ENCODE assay signal across 17 cellular contexts in genomic region chr10:79186742-79187544, GRCh38.
DNase-seq lines count a peak whose midpoint lies in the region; ATAC-seq and TF ChIP-seq lines count a peak whose summit lies in the region.
"Had no signal": no experiment of that assay in that cellular context is flagged by ENCODE, and none has a peak within 500 bp of the region (broad histone marks: within the 10 kb centered on the region; RNA-seq: fewer than 3 reads in every experiment).

No MANE protein-coding gene starts in this region.

- H3K4me1 Mint-ChIP-seq in activated T-cell treated with anti-CD3 and anti-CD28 coated beads, Interleukin-2, amount 50 U/mL, for 24 hours (ENCODE audit: low read depth): no peaks in the 10 kb centered on the region
- H3K4me1 Mint-ChIP-seq: activated CD4-positive, alpha-beta T cell treated with anti-CD3 and anti-CD28 coated beads, Interleukin-2, amount 10 ng/mL, durations not matched to agents 7 days and 5 days; naive B cell had no signal

- no peak overlapping the region for H3K4me2 ChIP-seq in mesenchymal stem cell (ENCODE audit: low read length, poor library complexity, severe bottlenecking)

- peak overlapping the region in 1 of 2 experiments; percentile 73 for H3K14ac ChIP-seq in mesenchymal stem cell (ENCODE audit: low read length in 2 of 2)

- no peaks in the 10 kb centered on the region for H3K36me3 Mint-ChIP-seq in activated T-cell treated with anti-CD3 and anti-CD28 coated beads, Interleukin-2, amount 50 U/mL, for 24 hours (ENCODE audit: low read depth)

- H3K4ac ChIP-seq in mesenchymal stem cell (ENCODE audit: low read depth in 1 of 2, low read length in 2 of 2): peak overlapping the region; percentile 75 to 86

- H3K4me3 Mint-ChIP-seq in activated T-cell treated with anti-CD3 and anti-CD28 coated beads, Interleukin-2, amount 50 U/mL, for 24 hours: no peak overlapping the region
- H3K4me3 Mint-ChIP-seq: activated CD4-positive, alpha-beta T cell treated with anti-CD3 and anti-CD28 coated beads, Interleukin-2, amount 10 ng/mL, durations not matched to agents 7 days and 5 days; activated T-cell treated with anti-CD3 and anti-CD28 coated beads, Interleukin-2, amount 50 U/mL, for 72 hours; naive B cell had no signal

- ATAC-seq in body of pancreas (no peak), GM21528 (IDR thresholded peaks at IDR 0.05; ENCODE audit: low FRiP score, unreplicated experiment) (no peak)
- ATAC-seq: activated T-cell treated with anti-CD3 and anti-CD28 coated beads, Interleukin-2, amount 50 U/mL, for 72 hours; left colon; right cardiac atrium had no signal

- peak overlapping the region; percentile 14 to 97 for H2BK12ac ChIP-seq in mesenchymal stem cell (ENCODE audit: low read length in 2 of 2)

- no peak overlapping the region for H2AFZ ChIP-seq in mesenchymal stem cell (ENCODE audit: low read depth, low read length)
- H2AFZ ChIP-seq: hepatocyte had no signal

- in situ Hi-C loops in transverse colon (cut with MboI; ENCODE audit: low pct_ligation_motif_present in 1 of 4, low pct_unique_long_range_greater_than_20kb in 1 of 4, low sequenced_read_pairs in 3 of 4): loop anchor here in 3 of 4 donors (25.0 kb wide), 3 partner anchors 250 to 1150 kb away; partner anchors contain the start of genes POLR3A (in 2 of the 3) and RPS24 (in 2 of the 3)

- no peak overlapping the region for H2BK5ac ChIP-seq in mesenchymal stem cell (ENCODE audit: low read depth, low read length, poor library complexity, severe bottlenecking)

- H3K27me3 ChIP-seq in body of pancreas (no peaks in the 10 kb centered on the region), mesenchymal stem cell (ENCODE audit: control insufficient read depth in 1 of 2, insufficient read depth in 1 of 2, low read length in 2 of 2) (no peaks in the 10 kb centered on the region), transverse colon (no peaks in the 10 kb centered on the region)
- H3K27me3 ChIP-seq: hepatocyte, SJSA1 had no signal

- peak overlapping the region in 1 of 2 experiments; percentile 81 for H3K23ac ChIP-seq in mesenchymal stem cell (ENCODE audit: low read length in 2 of 2)

- peak overlapping the region; percentile 71 to 84 for H3K18ac ChIP-seq in mesenchymal stem cell (ENCODE audit: low read depth in 1 of 2, low read length in 2 of 2)

- intact Hi-C loops in body of pancreas (cut with DNase I) (loop anchor here (10.0 kb wide), 1 partner anchor 112 kb away; no protein-coding TSS in a partner anchor), transverse colon (cut with DNase I; ENCODE audit: low total_unique reads) (loop anchor here (5.0 kb wide), 1 partner anchor 120 kb away; the partner anchor contains the start of gene ZMIZ1)

- no peak overlapping the region for H3K9ac ChIP-seq in mesenchymal stem cell (ENCODE audit: low read length)

- DNase-seq in body of pancreas (no peak), mesenchymal stem cell (no peak), transverse colon (no peak), T-helper 2 cell (no peak)
- DNase-seq in activated T-cell treated with anti-CD3 and anti-CD28 coated beads, Interleukin-2, amount 50 U/mL, for 24 hours: no peak
- DNase-seq: activated CD4-positive, alpha-beta T cell treated with anti-CD3 and anti-CD28 coated beads, Interleukin-2, amount 10 ng/mL, durations not matched to agents 7 days and 5 days; activated T-cell treated with anti-CD3 and anti-CD28 coated beads, Interleukin-2, amount 50 U/mL, for 72 hours; left colon; naive B cell; NCI-H1048; stimulated activated CD4-positive, alpha-beta T cell treated with anti-CD3 and anti-CD28 coated beads, Interleukin-4, amount 100 ng/mL, for 1 hour had no signal

- no peak overlapping the region for H3K27ac ChIP-seq in HEK293 (ENCODE audit: extremely low read depth, low read depth, low read length)
- peak overlapping the region; percentile 48 to 83 (median 80) for H3K27ac ChIP-seq in body of pancreas
- peak overlapping the region; percentile 87 for H3K27ac ChIP-seq in mesenchymal stem cell (ENCODE audit: low read length, poor library complexity, severe bottlenecking)
- H3K27ac ChIP-seq in transverse colon: peak overlapping the region; percentile 54 to 85 (median 66)

- no peak overlapping the region for H3K27ac Mint-ChIP-seq in activated T-cell treated with anti-CD3 and anti-CD28 coated beads, Interleukin-2, amount 50 U/mL, for 24 hours
- H3K27ac Mint-ChIP-seq: activated CD4-positive, alpha-beta T cell treated with anti-CD3 and anti-CD28 coated beads, Interleukin-2, amount 10 ng/mL, durations not matched to agents 7 days and 5 days; activated T-cell treated with anti-CD3 and anti-CD28 coated beads, Interleukin-2, amount 50 U/mL, for 72 hours had no signal

- no peaks in the 10 kb centered on the region for H3K9me3 Mint-ChIP-seq in activated T-cell treated with anti-CD3 and anti-CD28 coated beads, Interleukin-2, amount 50 U/mL, for 24 hours
- H3K9me3 Mint-ChIP-seq: activated CD4-positive, alpha-beta T cell treated with anti-CD3 and anti-CD28 coated beads, Interleukin-2, amount 10 ng/mL, durations not matched to agents 7 days and 5 days; activated T-cell treated with anti-CD3 and anti-CD28 coated beads, Interleukin-2, amount 50 U/mL, for 72 hours had no signal

- peak overlapping the region; percentile 30 for H4K91ac ChIP-seq in mesenchymal stem cell (ENCODE audit: low read length)

- peak overlapping the region; percentile 5 for H4K8ac ChIP-seq in mesenchymal stem cell (ENCODE audit: low read length)

- TF ChIP-seq POLR2A in body of pancreas (IDR thresholded peaks at IDR 0.05) (no peak), transverse colon (IDR thresholded peaks at IDR 0.05) (no peak)

- POLR2A ChIA-PET in HEK293 (lab: Yijun Ruan, JAX): no interaction called here

- no peak for TF ChIP-seq EP300 in transverse colon (IDR thresholded peaks at IDR 0.05; ENCODE audit: low read depth)

- no peak for TF ChIP-seq CTCF in HEK293 (tag by site-specific recombination; IDR thresholded peaks at IDR 0.05)
- no peak for TF ChIP-seq CTCF in body of pancreas (IDR thresholded peaks at IDR 0.05)
- TF ChIP-seq CTCF in transverse colon (IDR thresholded peaks at IDR 0.05): no peak

- 60 to 70% methylated on average over 12 of the region's 12 CpGs for WGBS in body of pancreas, 2 donors
- 92% methylated on average over 12 of the region's 12 CpGs for WGBS in mesenchymal stem cell
- 75% methylated on average over 1 to 12 of the region's 12 CpGs for WGBS in transverse colon (ENCODE audit: low coverage in 1 of 2), 2 donors

- no peaks in the 10 kb centered on the region for H3K27me3 Mint-ChIP-seq in activated T-cell treated with anti-CD3 and anti-CD28 coated beads, Interleukin-2, amount 50 U/mL, for 24 hours

- H3K9me3 ChIP-seq in HEK293 (ENCODE audit: control insufficient read depth, insufficient read depth, low read depth, low read length) (no peaks in the 10 kb centered on the region), body of pancreas (no peaks in the 10 kb centered on the region), mesenchymal stem cell (ENCODE audit: control insufficient read depth, low read length) (no peaks in the 10 kb centered on the region), transverse colon (no peaks in the 10 kb centered on the region)
- H3K9me3 ChIP-seq: HAP-1, SJSA1 had no signal

- CTCF ChIA-PET in HEK293 (lab: Yijun Ruan, JAX): interaction anchor here (0.6 to 1.7 kb wide), 4 partner anchors 8 to 443 kb away, joined by 3 to 5 read pairs (median 4); no protein-coding TSS in a partner anchor

- H3K4me1 ChIP-seq in HEK293 (ENCODE audit: control insufficient read depth, insufficient read depth, low read length) (0 out of 2 replicates have a peak, but pooled peaks cover 3% of the 10 kb centered on the region), body of pancreas (peaks cover 69% of the 10 kb centered on the region), mesenchymal stem cell (ENCODE audit: control insufficient read depth, insufficient read depth, low read depth, low read length) (peaks cover 82% of the 10 kb centered on the region), transverse colon (peaks cover 36 to 67% (median 59%) of the 10 kb centered on the region in 4 donors)
- H3K4me1 ChIP-seq: HAP-1 had no signal

- peaks cover 33% of the 10 kb centered on the region for H3K79me1 ChIP-seq in mesenchymal stem cell (replicated peaks; ENCODE audit: low read length, poor library complexity, severe bottlenecking)

- peak overlapping the region; percentile 97 for H2AK5ac ChIP-seq in mesenchymal stem cell (ENCODE audit: low read length, severe bottlenecking)

- peaks cover 0 to 3% of the 10 kb centered on the region in 2 experiments; a peak in 1 of 3 replicates for H3K36me3 ChIP-seq in HEK293 (ENCODE audit: control insufficient read depth in 2 of 2, insufficient read depth in 1 of 2, low read length in 2 of 2)
- no peaks in the 10 kb centered on the region for H3K36me3 ChIP-seq in body of pancreas (replicated peaks in 1 of 2; ENCODE audit: insufficient read depth in 1 of 2, low read depth in 2 of 2)
- peaks cover 41 to 58% of the 10 kb centered on the region in 2 experiments for H3K36me3 ChIP-seq in mesenchymal stem cell (ENCODE audit: control insufficient read depth in 1 of 2, insufficient read depth in 2 of 2, low read depth in 1 of 2, low read length in 2 of 2)
- H3K36me3 ChIP-seq in transverse colon: no peaks in the 10 kb centered on the region
- H3K36me3 ChIP-seq: HAP-1 had no signal

- H3K4me3 ChIP-seq in HEK293 (ENCODE audit: low read depth, low read length): no peak overlapping the region
- H3K4me3 ChIP-seq in body of pancreas: no peak overlapping the region
- no peak overlapping the region for H3K4me3 ChIP-seq in mesenchymal stem cell (ENCODE audit: insufficient read depth in 1 of 2, low read depth in 1 of 2, low read length in 2 of 2)
- H3K4me3 ChIP-seq in transverse colon: no peak overlapping the region
- H3K4me3 ChIP-seq: HAP-1, hepatocyte, SJSA1 had no signal

- H2BK120ac ChIP-seq in mesenchymal stem cell (ENCODE audit: low read depth, low read length): peak overlapping the region; percentile 74

- peak overlapping the region; percentile 38 for H2BK15ac ChIP-seq in mesenchymal stem cell (ENCODE audit: low read depth, poor library complexity, severe bottlenecking)

TF ChIP-seq in HEK293, 187 proteins besides CTCF, POLR2A, EP300 and RAD21 (continues in another document):
- no peak for TF ChIP-seq ZNF529 (tag by site-specific recombination; IDR thresholded peaks at IDR 0.05; ENCODE audit: insufficient replicate concordance)
